In genomic region chr20:39800548-39800947, GRCh38 we compare ENCODE assay signal across 9 cellular contexts.
A peak's percentile ranks its signal among the peaks of the same experiment; 100 is the strongest.
DNase-seq lines count a peak whose midpoint lies in the region; ATAC-seq lines count a peak whose summit lies in the region.
"Had no signal": no experiment of that assay in that cellular context is flagged by ENCODE, and none has a peak within 500 bp of the region (broad histone marks: within the 10 kb centered on the region; RNA-seq: fewer than 3 reads in every experiment).

No MANE protein-coding gene starts in this region.

- DNase-seq in Daoy (ENCODE audit: low read depth), result peak; percentile 3
- peak; percentile 70 for DNase-seq in OCI-M1 (lab: John Stamatoyannopoulos, UW)
- DNase-seq in kidney glomerular epithelial cell (lab: John Stamatoyannopoulos, UW), result peak; percentile 32
- DNase-seq in activated T-helper 2 cell treated with anti-CD3 and anti-CD28 coated beads, Interferon-gamma antibody, Interleukin-2, Interleukin-4, amounts not matched to agents 10 μg/mL and 5 μg/mL and 100 μg/mL, durations not matched to agents 14 hours and 24 hours and 36 hours (ENCODE audit: low spot score), result no peak
- no peak for DNase-seq in H4 (ENCODE audit: low spot score)
- DNase-seq in ACHN, result no peak
- DNase-seq in stimulated activated CD8-positive, alpha-beta memory T cell treated with anti-CD3 and anti-CD28 coated beads, Interleukin-4, amount 100 ng/mL, for 48 hours, result no peak
- DNase-seq: GDM1 had no signal

- in situ Hi-C loops in ACHN (cut with HindIII; ENCODE audit: low pct_ligation_motif_present, low pct_unique_long_range_greater_than_20kb, low sequenced_read_pairs), result no loop called here

- H3K36me3 Mint-ChIP-seq in activated T-helper 2 cell treated with anti-CD3 and anti-CD28 coated beads, Interferon-gamma antibody, Interleukin-2, Interleukin-4, amounts not matched to agents 10 μg/mL and 5 μg/mL and 100 μg/mL, durations not matched to agents 14 hours and 24 hours and 36 hours (ENCODE audit: low read depth), result no peaks in the 10 kb centered on the region

- H3K4me3 Mint-ChIP-seq in activated T-helper 2 cell treated with anti-CD3 and anti-CD28 coated beads, Interferon-gamma antibody, Interleukin-2, Interleukin-4, amounts not matched to agents 10 μg/mL and 5 μg/mL and 100 μg/mL, durations not matched to agents 14 hours and 24 hours and 36 hours (ENCODE audit: low read depth), result no peak overlapping the region

- H3K27me3 Mint-ChIP-seq in activated T-helper 2 cell treated with anti-CD3 and anti-CD28 coated beads, Interferon-gamma antibody, Interleukin-2, Interleukin-4, amounts not matched to agents 10 μg/mL and 5 μg/mL and 100 μg/mL, durations not matched to agents 14 hours and 24 hours and 36 hours (ENCODE audit: low read depth), result no peaks in the 10 kb centered on the region

- no peaks in the 10 kb centered on the region for H3K4me1 Mint-ChIP-seq in activated T-helper 2 cell treated with anti-CD3 and anti-CD28 coated beads, Interferon-gamma antibody, Interleukin-2, Interleukin-4, amounts not matched to agents 10 μg/mL and 5 μg/mL and 100 μg/mL, durations not matched to agents 14 hours and 24 hours and 36 hours (ENCODE audit: low read depth)

- intact Hi-C loops in activated T-helper 2 cell treated with anti-CD3 and anti-CD28 coated beads, Interferon-gamma antibody, Interleukin-2, Interleukin-4, amounts not matched to agents 10 μg/mL and 5 μg/mL and 100 μg/mL, durations not matched to agents 14 hours and 24 hours and 36 hours (cut with micrococcal nuclease), result no loop called here

- no peaks in the 10 kb centered on the region for H3K9me3 Mint-ChIP-seq in activated T-helper 2 cell treated with anti-CD3 and anti-CD28 coated beads, Interferon-gamma antibody, Interleukin-2, Interleukin-4, amounts not matched to agents 10 μg/mL and 5 μg/mL and 100 μg/mL, durations not matched to agents 14 hours and 24 hours and 36 hours

- peak; percentile 60 for ATAC-seq in GM21786 (IDR thresholded peaks at IDR 0.05; ENCODE audit: unreplicated experiment)

- no peak overlapping the region for H3K27ac Mint-ChIP-seq in activated T-helper 2 cell treated with anti-CD3 and anti-CD28 coated beads, Interferon-gamma antibody, Interleukin-2, Interleukin-4, amounts not matched to agents 10 μg/mL and 5 μg/mL and 100 μg/mL, durations not matched to agents 14 hours and 24 hours and 36 hours

Comparison
In these comparisons a context has a peak if more than half of its experiments do, and no peak if none do; other contexts are left out.
1. DNase-seq: peak in Daoy (single experiment), OCI-M1 (single experiment) and kidney glomerular epithelial cell (single experiment); none in activated T-helper 2 cell treated with anti-CD3 and anti-CD28 coated beads, Interferon-gamma antibody, Interleukin-2, Interleukin-4, amounts not matched to agents 10 μg/mL and 5 μg/mL and 100 μg/mL, durations not matched to agents 14 hours and 24 hours and 36 hours (single experiment), H4 (single experiment), ACHN (single experiment) and stimulated activated CD8-positive, alpha-beta memory T cell treated with anti-CD3 and anti-CD28 coated beads, Interleukin-4, amount 100 ng/mL, for 48 hours (single experiment).